ENCODE assay signal across 9 cellular contexts in genomic region chr12:24109381-24110039, GRCh38.
A peak's percentile ranks its signal among the peaks of the same experiment; 100 is the strongest.
DNase-seq lines count a peak whose midpoint lies in the region; ATAC-seq and TF ChIP-seq lines count a peak whose summit lies in the region.
"Had no signal": no experiment of that assay in that cellular context is flagged by ENCODE, and none has a peak within 500 bp of the region (broad histone marks: within the 10 kb centered on the region; RNA-seq: fewer than 3 reads in every experiment).

No MANE protein-coding gene starts in this region.

- no peaks in the 10 kb centered on the region for H3K79me2 ChIP-seq in Loucy (ENCODE audit: insufficient read depth, low read length)

- TF ChIP-seq CTCF in Loucy (conservative IDR thresholded peaks at IDR 0.05; ENCODE audit: low read length), result peak; percentile 81
- peak; percentile 57 for TF ChIP-seq CTCF in astrocyte of the cerebellum (IDR thresholded peaks at IDR 0.05; ENCODE audit: low read depth, low read length, missing control alignments)

- H3K27ac Mint-ChIP-seq in memory B cell, result no peak overlapping the region

- in situ Hi-C loops in astrocyte of the cerebellum (cut with HindIII; ENCODE audit: low sequenced_read_pairs), result no loop called here

- no peaks in the 10 kb centered on the region for H3K27me3 ChIP-seq in Loucy (ENCODE audit: insufficient read depth, low read length, poor library complexity, severe bottlenecking)

- no peaks in the 10 kb centered on the region for H3K9me3 Mint-ChIP-seq in memory B cell

- H4K20me1 ChIP-seq in Loucy (ENCODE audit: insufficient read depth, low read length, poor library complexity, severe bottlenecking), result no peaks in the 10 kb centered on the region

- no peaks in the 10 kb centered on the region for H3K9me2 ChIP-seq in Loucy (replicated peaks; ENCODE audit: low read depth, low read length)

- H3K9ac ChIP-seq in Loucy (ENCODE audit: low read depth, low read length, poor library complexity, severe bottlenecking), result no peak overlapping the region

- no peaks in the 10 kb centered on the region for H3K4me1 Mint-ChIP-seq in memory B cell

- H3K4me3 ChIP-seq in Loucy (ENCODE audit: low read length, poor library complexity, severe bottlenecking), result no peak overlapping the region
- no peak overlapping the region for H3K4me3 ChIP-seq in astrocyte of the cerebellum (ENCODE audit: low read depth, low read length)
- H3K4me3 ChIP-seq: A549 had no signal

- H3K9me3 ChIP-seq in Loucy (ENCODE audit: insufficient read depth, low read depth, low read length), result no peaks in the 10 kb centered on the region
- H3K9me3 ChIP-seq: A549 had no signal

- no peaks in the 10 kb centered on the region for H3K36me3 Mint-ChIP-seq in memory B cell

- no peak overlapping the region for H2AFZ ChIP-seq in Loucy (ENCODE audit: low read length)

- H3K27me3 Mint-ChIP-seq in memory B cell, result no peaks in the 10 kb centered on the region

- H3K4me1 ChIP-seq in Loucy (ENCODE audit: insufficient read depth, low read length, poor library complexity, severe bottlenecking), result no peaks in the 10 kb centered on the region
- H3K4me1 ChIP-seq: A549 had no signal

- H3F3A ChIP-seq in Loucy (ENCODE audit: low read depth), result no peaks in the 10 kb centered on the region

- peak; percentile 27 for DNase-seq in DMS 273 (lab: John Stamatoyannopoulos, UW; ENCODE audit: unreplicated experiment)
- no peak for DNase-seq in DMS 273 treated with DMSO at 0.1 percent for 48 hours (lab: John Stamatoyannopoulos, UW)
- peak; percentile 45 for DNase-seq in HCEC 1CT
- peak; percentile 20 for DNase-seq in astrocyte of the cerebellum (ENCODE audit: low read depth)
- DNase-seq in memory B cell (ENCODE audit: low spot score in 2 of 2), result peak in 1 of 2 donors; percentile 2
- no peak for DNase-seq in A172 (ENCODE audit: low spot score)
- DNase-seq in central memory CD4-positive, alpha-beta T cell, result no peak

- ATAC-seq in memory B cell (ENCODE audit: low read depth), result peak; percentile 62
- ATAC-seq: A549 had no signal

- H3K4me3 Mint-ChIP-seq in memory B cell, result no peak overlapping the region

- no peak overlapping the region for H3K4me2 ChIP-seq in Loucy (ENCODE audit: low read depth, low read length, poor library complexity, severe bottlenecking)
- H3K4me2 ChIP-seq: A549 had no signal

- H3K36me3 ChIP-seq in Loucy (ENCODE audit: insufficient read depth, low read length), result no peaks in the 10 kb centered on the region

Comparison
In these comparisons a context has a peak if more than half of its experiments do, and no peak if none do; other contexts are left out.
1. DNase-seq: peak in DMS 273 (single experiment), HCEC 1CT (single experiment) and astrocyte of the cerebellum (single experiment); none in DMS 273 treated with DMSO at 0.1 percent for 48 hours (single experiment), A172 (single experiment) and central memory CD4-positive, alpha-beta T cell (single experiment).